In genomic region chr16:53369921-53370320, GRCh38 we compare ENCODE assay signal across 17 cellular contexts.
DNase-seq lines count a peak whose midpoint lies in the region; ATAC-seq and TF ChIP-seq lines count a peak whose summit lies in the region.
"Had no signal": no experiment of that assay in that cellular context is flagged by ENCODE, and none has a peak within 500 bp of the region (broad histone marks: within the 10 kb centered on the region; RNA-seq: fewer than 3 reads in every experiment).

No MANE protein-coding gene starts in this region.

- CTCF ChIA-PET in MCF 10A (lab: Yijun Ruan, JAX) = interaction anchor here (1.0 kb wide), 1 partner anchor 10 kb away, joined by 4 read pairs; no protein-coding TSS in a partner anchor

- ATAC-seq in HG02885 (IDR thresholded peaks at IDR 0.05; ENCODE audit: poor library complexity, unreplicated experiment) = no peak
- no peak for ATAC-seq in left ventricle myocardium superior
- ATAC-seq: heart right ventricle, WTC11 had no signal

- POLR2A ChIA-PET in MCF 10A (lab: Yijun Ruan, JAX) = interaction anchor here (1.5 kb wide), 1 partner anchor 66 kb away, joined by 8 read pairs; no protein-coding TSS in a partner anchor

- H3K27me3 ChIP-seq in breast epithelium = peaks cover 0 to 7% of the 10 kb centered on the region in 2 donors

- H3K27me3 Mint-ChIP-seq in MCF 10A (ENCODE audit: insufficient read depth, unreplicated experiment) = peaks cover 10% of the 10 kb centered on the region
- H3K27me3 Mint-ChIP-seq in activated CD4-positive, alpha-beta T cell treated with anti-CD3 and anti-CD28 coated beads, Interleukin-2, amount 10 ng/mL, durations not matched to agents 24 days and 14 days = peaks cover 25% of the 10 kb centered on the region

- H3K4me1 ChIP-seq in breast epithelium = no peaks in the 10 kb centered on the region

- H3K36me3 Mint-ChIP-seq in MCF 10A (ENCODE audit: insufficient read depth, unreplicated experiment) = no peaks in the 10 kb centered on the region
- H3K36me3 Mint-ChIP-seq in activated CD4-positive, alpha-beta T cell treated with anti-CD3 and anti-CD28 coated beads, Interleukin-2, amount 10 ng/mL, durations not matched to agents 24 days and 14 days (ENCODE audit: low read depth) = no peaks in the 10 kb centered on the region

- no TSS peak for BruUV-seq in MCF 10A (replicated peaks; lab: Mats Ljungman, UMichigan)

- no peak overlapping the region for H3K27ac ChIP-seq in breast epithelium
- H3K27ac ChIP-seq: 22Rv1 had no signal

- no peak overlapping the region for H3K4me3 Mint-ChIP-seq in MCF 10A (ENCODE audit: unreplicated experiment)
- H3K4me3 Mint-ChIP-seq in activated CD4-positive, alpha-beta T cell treated with anti-CD3 and anti-CD28 coated beads, Interleukin-2, amount 10 ng/mL, durations not matched to agents 24 days and 14 days = no peak overlapping the region
- H3K4me3 Mint-ChIP-seq: WTC11 had no signal

- H3K4me1 Mint-ChIP-seq in MCF 10A (ENCODE audit: insufficient read depth, unreplicated experiment) = peaks cover 16% of the 10 kb centered on the region
- H3K4me1 Mint-ChIP-seq in activated CD4-positive, alpha-beta T cell treated with anti-CD3 and anti-CD28 coated beads, Interleukin-2, amount 10 ng/mL, durations not matched to agents 24 days and 14 days = peaks cover 11% of the 10 kb centered on the region
- H3K4me1 Mint-ChIP-seq: WTC11 had no signal

- no peaks in the 10 kb centered on the region for H3K36me3 ChIP-seq in breast epithelium
- H3K36me3 ChIP-seq: heart right ventricle had no signal

- no peak for TF ChIP-seq POLR2A in breast epithelium (IDR thresholded peaks at IDR 0.05)

- intact Hi-C loops in MCF 10A (cut with micrococcal nuclease) (no loop called here), breast epithelium (cut with DNase I; ENCODE audit: low total_unique reads) (no loop called here), left ventricle myocardium superior (cut with micrococcal nuclease) (no loop called here)
- intact Hi-C loops in activated CD4-positive, alpha-beta T cell treated with anti-CD3 and anti-CD28 coated beads, Interleukin-2, amount 10 ng/mL, durations not matched to agents 24 days and 14 days (cut with micrococcal nuclease) = loop anchor here (5.0 to 10.0 kb wide), 2 partner anchors 132 to 315 kb away; partner anchors contain the start of genes AKTIP, CHD9 and CHD9NB

- peak; percentile 54 for DNase-seq in MCF 10A (ENCODE audit: unreplicated experiment)
- DNase-seq in breast epithelium (ENCODE audit: low spot score in 2 of 2) = no peak
- DNase-seq in SIG-M5 (lab: John Stamatoyannopoulos, UW) = peak; percentile 45
- DNase-seq in fibroblast of peridontal ligament (ENCODE audit: extremely low read depth) = peak; percentile 21
- no peak for DNase-seq in activated CD4-positive, alpha-beta T cell treated with anti-CD3 and anti-CD28 coated beads, Interleukin-2, amount 10 ng/mL, durations not matched to agents 24 days and 14 days
- DNase-seq in DMS114 treated with DMSO at 0.1 percent for 48 hours (lab: John Stamatoyannopoulos, UW; ENCODE audit: unreplicated experiment) = no peak
- DNase-seq in left ventricle myocardium superior = no peak
- DNase-seq: activated CD8-positive, alpha-beta memory T cell treated with anti-CD3 and anti-CD28 coated beads for 24 hours; heart right ventricle; kidney; NCI-H187 treated with DMSO at 0.1 percent for 48 hours; NCI-H526; T-helper 1 cell had no signal

- TF ChIP-seq CTCF in MCF 10A (IDR thresholded peaks at IDR 0.05; ENCODE audit: unreplicated experiment) (no peak), breast epithelium (IDR thresholded peaks at IDR 0.05) (no peak)

- no peaks in the 10 kb centered on the region for H3K9me3 ChIP-seq in breast epithelium
- H3K9me3 ChIP-seq: heart right ventricle had no signal

- H3K27ac Mint-ChIP-seq in MCF 10A (ENCODE audit: low read depth, unreplicated experiment) = no peak overlapping the region
- H3K27ac Mint-ChIP-seq in activated CD4-positive, alpha-beta T cell treated with anti-CD3 and anti-CD28 coated beads, Interleukin-2, amount 10 ng/mL, durations not matched to agents 24 days and 14 days = no peak overlapping the region
- H3K27ac Mint-ChIP-seq: activated T-helper 2 cell treated with anti-CD3 and anti-CD28 coated beads, Interferon-gamma antibody, Interleukin-2, Interleukin-4, amounts not matched to agents 10 μg/mL and 5 μg/mL and 100 μg/mL, durations not matched to agents 14 hours and 24 hours and 36 hours; WTC11 had no signal

- H3K4me3 ChIP-seq in breast epithelium = no peak overlapping the region
- H3K4me3 ChIP-seq: heart right ventricle had no signal

- no peaks in the 10 kb centered on the region for H3K9me3 Mint-ChIP-seq in MCF 10A (ENCODE audit: unreplicated experiment)
- no peaks in the 10 kb centered on the region for H3K9me3 Mint-ChIP-seq in activated CD4-positive, alpha-beta T cell treated with anti-CD3 and anti-CD28 coated beads, Interleukin-2, amount 10 ng/mL, durations not matched to agents 24 days and 14 days
- H3K9me3 Mint-ChIP-seq: activated T-helper 2 cell treated with anti-CD3 and anti-CD28 coated beads, Interferon-gamma antibody, Interleukin-2, Interleukin-4, amounts not matched to agents 10 μg/mL and 5 μg/mL and 100 μg/mL, durations not matched to agents 14 hours and 24 hours and 36 hours had no signal

Comparison
In these comparisons a context has a peak if more than half of its experiments do, and no peak if none do; other contexts are left out.
1. DNase-seq: peak in MCF 10A (single experiment), SIG-M5 (single experiment) and fibroblast of peridontal ligament (single experiment); none in breast epithelium (0 of 2), activated CD4-positive, alpha-beta T cell treated with anti-CD3 and anti-CD28 coated beads, Interleukin-2, amount 10 ng/mL, durations not matched to agents 24 days and 14 days (single experiment), DMS114 treated with DMSO at 0.1 percent for 48 hours (single experiment) and left ventricle myocardium superior (single experiment).